ENCODE assay signal across 8 cellular contexts in genomic region chr19:21482863-21483276, GRCh38. TPM values are rescaled to one million over a fixed set of nuclear protein-coding genes. Genes with fewer than 3 reads are reported as not detected.
A peak's percentile ranks its signal among the peaks of the same experiment; 100 is the strongest.
DNase-seq lines count a peak whose midpoint lies in the region; ATAC-seq, FAIRE-seq and TF ChIP-seq lines count a peak whose summit lies in the region.

No MANE protein-coding gene starts in this region.

- peaks cover 0 to 5% (median 0%) of the 10 kb centered on the region in 4 donors for H3K9me3 ChIP-seq in Peyer's patch
- H3K9me3 ChIP-seq in heart left ventricle: peaks cover 0 to 4% (median 0%) of the 10 kb centered on the region in 12 donors
- H3K9me3 ChIP-seq in small intestine (ENCODE audit: control insufficient read depth, low read depth): peaks cover 3% of the 10 kb centered on the region

- ATAC-seq in heart left ventricle: peak; percentile 80 to 96 (median 92)
- no peak for ATAC-seq in HG03025 (IDR thresholded peaks at IDR 0.05; ENCODE audit: low FRiP score, unreplicated experiment)

- TF ChIP-seq CTCF in GM12872 (IDR thresholded peaks at IDR 0.05; ENCODE audit: insufficient read depth, low read depth, low read length): peak; percentile 51
- peak; percentile 26 to 71 (median 42) for TF ChIP-seq CTCF in Peyer's patch (IDR thresholded peaks at IDR 0.05)
- TF ChIP-seq CTCF in heart left ventricle (IDR thresholded peaks at IDR 0.05): peak; percentile 65 to 95 (median 87)

- intact Hi-C loops in heart left ventricle (cut with DNase I): loop anchor here (1.0 to 10.0 kb wide), 8 partner anchors 212 to 1238 kb away; no protein-coding TSS in a partner anchor

- H3K4me3 ChIP-seq in Peyer's patch: no peak overlapping the region
- H3K4me3 ChIP-seq in heart left ventricle: peak overlapping the region in 4 of 12 donors; percentile 7 to 38 (median 32)
- no peak overlapping the region for H3K4me3 ChIP-seq in small intestine (ENCODE audit: low read depth in 1 of 2, low read length in 2 of 2)

- H3K27ac ChIP-seq in Peyer's patch: no peak overlapping the region
- peak overlapping the region in 1 of 12 donors; percentile 44 for H3K27ac ChIP-seq in heart left ventricle
- H3K27ac ChIP-seq in small intestine (ENCODE audit: low read depth in 1 of 2, low read length in 1 of 2): no peak overlapping the region

- H3K27me3 ChIP-seq in Peyer's patch: no peaks in the 10 kb centered on the region
- H3K27me3 ChIP-seq in heart left ventricle: no peaks in the 10 kb centered on the region
- no peaks in the 10 kb centered on the region for H3K27me3 ChIP-seq in small intestine (ENCODE audit: control insufficient read depth in 2 of 2, insufficient read depth in 2 of 2, low read length in 2 of 2)

- H3K36me3 ChIP-seq in Peyer's patch (no peaks in the 10 kb centered on the region), heart left ventricle (no peaks in the 10 kb centered on the region), small intestine (ENCODE audit: control insufficient read depth in 2 of 2, insufficient read depth in 2 of 2, low read length in 2 of 2) (no peaks in the 10 kb centered on the region)

- 37 to 75% (median 62%) methylated on average over 11 to 18 of the region's 18 CpGs for whole genome bisulfite sequencing in heart left ventricle, 4 donors
- 65 to 76% (median 70%) methylated on average over 18 of the region's 18 CpGs for WGBS in small intestine, 3 donors

- DNase-seq in Peyer's patch: peak in 2 of 3 donors; percentile 23 to 49
- DNase-seq in activated effector memory CD4-positive, alpha-beta T cell treated with anti-CD3 and anti-CD28 coated beads, Interleukin-2, amount 50 U/mL, for 16 hours: peak; percentile 90
- DNase-seq in heart left ventricle: peak; percentile 36 to 80 (median 62)
- DNase-seq in small intestine: peak; percentile 3
- DNase-seq in GM19240 (ENCODE audit: insufficient read length, low spot score): no peak
- DNase-seq in NCI-H1930 (lab: John Stamatoyannopoulos, UW): no peak

- no peak for FAIRE-seq in small intestine (lab: Jason Lieb, UNC)

- TF ChIP-seq POLR2A in Peyer's patch (IDR thresholded peaks at IDR 0.05) (no peak), heart left ventricle (IDR thresholded peaks at IDR 0.05) (no peak)

- no peaks in the 10 kb centered on the region for H3K4me1 ChIP-seq in Peyer's patch
- no peaks in the 10 kb centered on the region for H3K4me1 ChIP-seq in heart left ventricle
- H3K4me1 ChIP-seq in small intestine (ENCODE audit: control insufficient read depth in 2 of 2, insufficient read depth in 1 of 2, low read depth in 1 of 2, low read length in 1 of 2): no peaks in the 10 kb centered on the region

RNA-seq across cellular contexts. Expression of gene ZNF429, which starts 22.5 kb away (rescaled TPM):
- total RNA-seq in Peyer's patch (10 to 100 TPM in 3 of 4 donors, 1 to 10 TPM in 1; 8.4 to 28.2 (median 20.0) TPM), heart left ventricle (10 to 100 TPM in 2 of 9 donors, 1 to 10 TPM in 7; 4.6 to 10.1 (median 8.9) TPM)
- polyA plus RNA-seq in heart left ventricle (1 to 10 TPM; 4.5 to 6.0 TPM), small intestine (1 to 10 TPM; 3.1 to 6.3 (median 3.5) TPM)

Comparison
In these comparisons a context has a peak if more than half of its experiments do, and no peak if none do; other contexts are left out.
1. DNase-seq: peak in Peyer's patch (2 of 3), activated effector memory CD4-positive, alpha-beta T cell treated with anti-CD3 and anti-CD28 coated beads, Interleukin-2, amount 50 U/mL, for 16 hours (single experiment), heart left ventricle (5 of 5) and small intestine (single experiment); none in GM19240 (single experiment) and NCI-H1930 (0 of 2).
2. Peak in every context shown above with its lines, with median percentiles within 50 percentile points of each other: CTCF ChIP-seq.